In the genomic region with DNA sequence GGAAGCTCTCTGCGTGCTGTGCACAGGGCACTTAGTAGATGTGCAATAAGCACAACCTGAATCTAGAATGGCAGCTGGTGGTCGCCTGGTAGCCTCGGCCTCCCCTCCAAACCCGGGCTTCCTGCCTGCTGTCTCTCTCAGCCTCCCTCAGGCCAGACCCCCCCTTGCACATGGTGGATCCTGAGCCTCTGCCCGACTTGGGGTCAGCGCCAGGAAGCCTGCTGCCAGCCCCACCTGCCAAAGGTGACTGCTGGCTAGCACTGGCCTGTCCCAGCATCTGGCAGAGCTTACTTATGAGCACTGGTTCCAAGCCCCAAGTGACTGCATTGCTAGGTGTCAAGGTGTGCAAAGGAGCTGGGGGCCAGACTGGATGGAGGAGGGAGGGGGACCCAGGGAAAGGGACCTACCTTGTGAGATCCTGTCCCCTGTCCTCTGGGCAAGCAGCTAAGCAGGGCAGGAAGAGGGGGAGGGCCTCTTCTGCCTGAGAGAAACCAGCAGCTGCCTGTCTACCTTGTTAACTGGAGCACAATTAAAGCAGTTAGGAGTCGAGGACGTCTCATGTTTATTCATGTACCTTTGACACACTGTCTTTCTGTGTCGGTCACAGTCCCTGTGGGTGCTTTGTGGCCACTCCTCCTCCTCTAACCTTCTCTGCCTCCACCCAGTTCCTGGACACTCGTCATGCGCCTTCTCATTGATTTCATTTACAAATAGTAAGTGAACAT, we compare ENCODE assay signal across 16 cellular contexts.
DNase-seq lines count a peak whose midpoint lies in the region; ATAC-seq and TF ChIP-seq lines count a peak whose summit lies in the region.
"Had no signal": no experiment of that assay in that cellular context is flagged by ENCODE, and none has a peak within 500 bp of the region (broad histone marks: within the 10 kb centered on the region; RNA-seq: fewer than 3 reads in every experiment).

No MANE protein-coding gene starts in this region.

- H3K4me1 ChIP-seq in foreskin keratinocyte, result no peaks in the 10 kb centered on the region
- H3K4me1 ChIP-seq: BLaER1 had no signal

- no peak for ATAC-seq in foreskin keratinocyte
- ATAC-seq: effector memory CD8-positive, alpha-beta T cell; sciatic nerve; stimulated activated naive CD8-positive, alpha-beta T cell treated with anti-CD3 and anti-CD28 coated beads, Interleukin-15, Interleukin-2, amounts not matched to agents 100 U/mL and 50 U/mL, for 24 hours had no signal

- no peaks in the 10 kb centered on the region for H3K4me1 Mint-ChIP-seq in progenitor cell of endocrine pancreas (ENCODE audit: low read depth)
- H3K4me1 Mint-ChIP-seq: naive B cell had no signal

- H3K27ac ChIP-seq in cingulate gyrus (ENCODE audit: low read depth, low read length) (peak overlapping the region; percentile 71), foreskin keratinocyte (no peak overlapping the region)
- H3K27ac ChIP-seq: BLaER1, brain microvascular endothelial cell had no signal

- H3K36me3 Mint-ChIP-seq in progenitor cell of endocrine pancreas (ENCODE audit: insufficient read depth), result no peaks in the 10 kb centered on the region
- H3K36me3 Mint-ChIP-seq: naive B cell had no signal

- H3K27me3 ChIP-seq in foreskin keratinocyte, result peaks cover 2% of the 10 kb centered on the region
- H3K27me3 ChIP-seq: BLaER1, brain microvascular endothelial cell had no signal

- TF ChIP-seq CTCF in progenitor cell of endocrine pancreas (IDR thresholded peaks at IDR 0.05; ENCODE audit: unreplicated experiment) (no peak), foreskin keratinocyte (conservative IDR thresholded peaks at IDR 0.05) (no peak)

- H3K9me3 Mint-ChIP-seq in progenitor cell of endocrine pancreas (ENCODE audit: low read depth), result no peaks in the 10 kb centered on the region
- H3K9me3 Mint-ChIP-seq: effector memory CD8-positive, alpha-beta T cell; naive B cell had no signal

- DNase-seq in NCI-H1417 (lab: John Stamatoyannopoulos, UW), result peak; percentile 67 to 89 (median 73)
- peak; percentile 36 for DNase-seq in NCI-H2196 treated with DMSO at 0.1 percent for 48 hours (lab: John Stamatoyannopoulos, UW; ENCODE audit: unreplicated experiment)
- DNase-seq in progenitor cell of endocrine pancreas (ENCODE audit: low spot score, unreplicated experiment), result no peak
- DNase-seq in dermis blood vessel endothelial cell, result no peak
- no peak for DNase-seq in HEK293T (ENCODE audit: extremely low spot score)
- no peak for DNase-seq in foreskin keratinocyte
- DNase-seq: activated gamma-delta T cell treated with Interleukin-2 at 50 U/mL for 16 hours; brain microvascular endothelial cell; effector memory CD8-positive, alpha-beta T cell; GOT3; KBM-7; naive B cell; stimulated activated naive CD8-positive, alpha-beta T cell treated with anti-CD3 and anti-CD28 coated beads, Interleukin-15, Interleukin-2, amounts not matched to agents 100 U/mL and 50 U/mL, for 24 hours had no signal

- CTCF ChIA-PET in HEK293T (lab: Yijun Ruan, JAX), result no interaction called here

- POLR2A ChIA-PET in HEK293T (lab: Yijun Ruan, JAX), result no interaction called here

- H3K4me3 Mint-ChIP-seq in progenitor cell of endocrine pancreas (ENCODE audit: low read depth), result no peak overlapping the region
- H3K4me3 Mint-ChIP-seq: effector memory CD8-positive, alpha-beta T cell had no signal

- peaks cover 18% of the 10 kb centered on the region for H3K27me3 Mint-ChIP-seq in progenitor cell of endocrine pancreas

- peak overlapping the region; percentile 2 for H3K27ac Mint-ChIP-seq in progenitor cell of endocrine pancreas
- H3K27ac Mint-ChIP-seq: effector memory CD8-positive, alpha-beta T cell; naive B cell had no signal

TF ChIP-seq in HEK293T, 16 proteins besides CTCF, POLR2A, EP300 and RAD21:
- TF ChIP-seq FOXA1 (IDR thresholded peaks at IDR 0.05) (no peak), ELF4 (IDR thresholded peaks at IDR 0.05) (no peak), HDGF (IDR thresholded peaks at IDR 0.05; ENCODE audit: borderline replicate concordance) (no peak), SUZ12 (IDR thresholded peaks at IDR 0.05) (no peak), LEF1 (IDR thresholded peaks at IDR 0.05; ENCODE audit: borderline replicate concordance) (no peak), FOXK2 (IDR thresholded peaks at IDR 0.05) (no peak), TARDBP (IDR thresholded peaks at IDR 0.05) (no peak), CTBP1 (IDR thresholded peaks at IDR 0.05; ENCODE audit: borderline replicate concordance) (no peak), L3MBTL2 (conservative IDR thresholded peaks at IDR 0.05) (no peak), ARNT (IDR thresholded peaks at IDR 0.05) (no peak), BHLHE40 (IDR thresholded peaks at IDR 0.05; ENCODE audit: borderline replicate concordance) (no peak), NFRKB (IDR thresholded peaks at IDR 0.05) (no peak), FOXM1 (IDR thresholded peaks at IDR 0.05; ENCODE audit: borderline replicate concordance) (no peak), SP1 (IDR thresholded peaks at IDR 0.05) (no peak)
- TF ChIP-seq, protein P1, sequence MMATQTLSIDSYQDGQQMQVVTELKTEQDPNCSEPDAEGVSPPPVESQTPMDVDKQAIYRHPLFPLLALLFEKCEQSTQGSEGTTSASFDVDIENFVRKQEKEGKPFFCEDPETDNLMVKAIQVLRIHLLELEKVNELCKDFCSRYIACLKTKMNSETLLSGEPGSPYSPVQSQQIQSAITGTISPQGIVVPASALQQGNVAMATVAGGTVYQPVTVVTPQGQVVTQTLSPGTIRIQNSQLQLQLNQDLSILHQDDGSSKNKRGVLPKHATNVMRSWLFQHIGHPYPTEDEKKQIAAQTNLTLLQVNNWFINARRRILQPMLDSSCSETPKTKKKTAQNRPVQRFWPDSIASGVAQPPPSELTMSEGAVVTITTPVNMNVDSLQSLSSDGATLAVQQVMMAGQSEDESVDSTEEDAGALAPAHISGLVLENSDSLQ (IDR thresholded peaks at IDR 0.05), result no peak
TF ChIP-seq in HEK293T: peak in this region for 0.

Comparison
In these comparisons a context has a peak if more than half of its experiments do, and no peak if none do; other contexts are left out.
1. DNase-seq: peak in NCI-H1417 (3 of 3) and NCI-H2196 treated with DMSO at 0.1 percent for 48 hours (single experiment); none in progenitor cell of endocrine pancreas (single experiment), dermis blood vessel endothelial cell (single experiment), HEK293T (single experiment) and foreskin keratinocyte (0 of 2).